8 cellular contexts compared by ENCODE assay signal in the genomic region with DNA sequence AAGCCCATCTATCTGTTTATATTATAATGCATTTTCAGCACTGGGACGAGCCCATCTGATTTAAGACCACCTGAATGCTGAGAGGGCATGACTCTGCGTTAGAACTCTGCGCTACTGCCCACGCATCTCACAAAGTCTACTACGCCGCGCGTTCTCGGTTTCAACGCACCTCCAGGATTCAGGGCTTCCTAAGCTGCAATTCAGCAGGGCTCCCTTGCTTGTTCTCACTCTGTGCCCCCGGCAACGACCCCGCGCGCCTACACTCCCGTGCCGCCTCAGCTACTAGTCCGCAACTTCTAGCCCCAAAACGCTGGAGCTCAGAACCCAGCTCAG. TPM values are rescaled to one million over a fixed set of nuclear protein-coding genes. Genes with fewer than 3 reads are reported as not detected.
DNase-seq lines count a peak whose midpoint lies in the region; ATAC-seq and TF ChIP-seq lines count a peak whose summit lies in the region.

No MANE protein-coding gene starts in this region.

- in situ Hi-C loops in GM23248 (cut with MboI), result no loop called here

- H3K36me3 ChIP-seq in GM23248 (ENCODE audit: low read depth) (no peaks in the 10 kb centered on the region), rectal smooth muscle tissue (ENCODE audit: control insufficient read depth, insufficient read depth, low read length) (no peaks in the 10 kb centered on the region)

- CTCF ChIA-PET in RWPE1 (lab: Yijun Ruan, JAX), result interaction anchor here (0.6 to 0.8 kb wide), 3 partner anchors 31 to 127 kb away, joined by 3 to 5 read pairs (median 3); no protein-coding TSS in a partner anchor

- H3K9me2 ChIP-seq in GM23248 (ENCODE audit: insufficient read depth), result no peaks in the 10 kb centered on the region

- H3K4me3 ChIP-seq in AG09309 (ENCODE audit: control insufficient read depth, low read depth, low read length) (peak overlapping the region; percentile 76), GM23248 (peak overlapping the region; percentile 75), rectal smooth muscle tissue (ENCODE audit: low read length) (peak overlapping the region; percentile 89)

- H2AFZ ChIP-seq in GM23248, result peak overlapping the region; percentile 92

- no peaks in the 10 kb centered on the region for H4K20me1 ChIP-seq in GM23248 (ENCODE audit: insufficient read depth)

- H3K9ac ChIP-seq in GM23248 (peak overlapping the region; percentile 49; the same call in 1 of the 2 replicates), rectal smooth muscle tissue (ENCODE audit: low read length) (no peak overlapping the region)

- no peak overlapping the region for H3K27ac ChIP-seq in GM23248
- peak overlapping the region; percentile 49; the same call in 1 of the 2 replicates for H3K27ac ChIP-seq in RWPE1
- H3K27ac ChIP-seq in rectal smooth muscle tissue (ENCODE audit: low read depth, low read length), result peak overlapping the region; percentile 78

- TF ChIP-seq CTCF in AG09309 (IDR thresholded peaks at IDR 0.05; ENCODE audit: control insufficient read depth, insufficient read depth, low read depth, low read length, missing control alignments) (no peak), RWPE1 (conservative IDR thresholded peaks at IDR 0.05; ENCODE audit: low read depth) (no peak)

- peaks cover 11% of the 10 kb centered on the region; the same call in 1 of the 2 replicates for H3F3A ChIP-seq in GM23248 (ENCODE audit: insufficient read depth)

- POLR2A ChIA-PET in RWPE1 (lab: Yijun Ruan, JAX; ENCODE audit: low non-redundant PET), result interaction anchor here (0.5 to 0.6 kb wide), 3 partner anchors 107 to 1720 kb away, joined by 3 to 8 read pairs (median 4); no protein-coding TSS in a partner anchor

- DNase-seq in AG09309 (ENCODE audit: low read depth), result no peak
- peak; percentile 55 for DNase-seq in GM23248
- no peak for DNase-seq in RWPE1 (ENCODE audit: low spot score)
- peak; percentile 17 for DNase-seq in fibroblast of peridontal ligament (ENCODE audit: extremely low read depth)
- DNase-seq in NCI-H226, result no peak
- no peak for DNase-seq in NCI-H1930 (lab: John Stamatoyannopoulos, UW)

- peak overlapping the region; percentile 88 for H3K4me2 ChIP-seq in GM23248 (ENCODE audit: unreplicated experiment)

- 0 out of 2 replicates have a peak, but pooled peaks cover 3% of the 10 kb centered on the region for H3K4me1 ChIP-seq in GM23248 (ENCODE audit: insufficient read depth)
- peaks cover 4% of the 10 kb centered on the region for H3K4me1 ChIP-seq in rectal smooth muscle tissue (ENCODE audit: control insufficient read depth, insufficient read depth, low read length)

- H3K79me2 ChIP-seq in GM23248 (ENCODE audit: insufficient read depth), result no peaks in the 10 kb centered on the region

- WGBS in GM23248 (ENCODE audit: low coverage in 1 of 2, low lambda C conversion rate in 2 of 2, missing lambda C conversion rate in 2 of 2), 2 experiments, result 1% methylated on average over 18 to 19 of the region's 19 CpGs

- H3K9me3 ChIP-seq in GM23248 (ENCODE audit: low read depth), result no peaks in the 10 kb centered on the region

- ATAC-seq in GM18909 (IDR thresholded peaks at IDR 0.05; ENCODE audit: poor library complexity, unreplicated experiment), result no peak

- peaks cover 16% of the 10 kb centered on the region; the same call in 1 of the 2 replicates for H3K27me3 ChIP-seq in GM23248 (replicated peaks; ENCODE audit: insufficient read depth)
- H3K27me3 ChIP-seq in rectal smooth muscle tissue (ENCODE audit: control insufficient read depth, insufficient read depth, low read length), result no peaks in the 10 kb centered on the region

RNA-seq across cellular contexts. Expression of a gene that starts 0.3 kb away (rescaled TPM):
- total RNA-seq in GM23248 (2014; rRNA removed; shearing (Covaris generic)), result 0.63 and 0.65 TPM in 2 replicates
- 0.38 and 0.40 TPM in 2 replicates for polyA plus RNA-seq in GM23248 (2016; fragmentation: Nextera tagmentation; extraction: Ambion mirVana)

Comparison
In these comparisons a context has a peak if more than half of its experiments do, and no peak if none do; other contexts are left out.
1. DNase-seq: peak in GM23248 (single experiment) and fibroblast of peridontal ligament (single experiment); none in AG09309 (single experiment), RWPE1 (single experiment), NCI-H226 (single experiment) and NCI-H1930 (0 of 2).
2. Peak in every context shown above with its lines, with median percentiles within 50 percentile points of each other: H3K4me3 ChIP-seq.